In genomic region chr3:59256233-59256632, GRCh38 we compare ENCODE assay signal across 22 cellular contexts.
DNase-seq lines count a peak whose midpoint lies in the region; ATAC-seq and TF ChIP-seq lines count a peak whose summit lies in the region.
"Had no signal": no experiment of that assay in that cellular context is flagged by ENCODE, and none has a peak within 500 bp of the region (broad histone marks: within the 10 kb centered on the region; RNA-seq: fewer than 3 reads in every experiment).

No MANE protein-coding gene starts in this region.

- no peaks in the 10 kb centered on the region for H3K36me3 ChIP-seq in HEK293 (ENCODE audit: control insufficient read depth in 2 of 2, insufficient read depth in 1 of 2, low read length in 2 of 2)
- H3K36me3 ChIP-seq: BE2C, MG63, Peyer's patch, SJSA1 had no signal

- H3K27ac ChIP-seq in HEK293 (ENCODE audit: extremely low read depth, low read depth, low read length): no peak overlapping the region
- H3K27ac ChIP-seq: Peyer's patch, SJSA1 had no signal

- CTCF ChIA-PET in HEK293 (lab: Yijun Ruan, JAX): no interaction called here

- DNase-seq in AG10803 (ENCODE audit: low read depth) (peak; percentile 32), NCI-H2227 (lab: John Stamatoyannopoulos, UW; ENCODE audit: unreplicated experiment) (peak; percentile 3), fibroblast of peridontal ligament (ENCODE audit: extremely low read depth) (peak; percentile 26), NCI-H2107 (lab: John Stamatoyannopoulos, UW) (no peak), ureter (ENCODE audit: low spot score) (no peak)
- no peak for DNase-seq in activated naive CD4-positive, alpha-beta T cell treated with Interleukin-2 at 50 U/mL for 16 hours
- DNase-seq: BE2C; CD4-positive, alpha-beta T cell; COR-L47; GDM1; HFFc6; Kasumi-1; MG63; NCI-H1092 treated with DMSO at 0.1 percent for 48 hours; NCI-H146; NCI-H2081; NCI-H345; NCI-H82; Peyer's patch had no signal

- no peak for ATAC-seq in HG02642 (IDR thresholded peaks at IDR 0.05; ENCODE audit: poor library complexity, unreplicated experiment)

- no peak overlapping the region for H3K4me3 ChIP-seq in AG10803 (ENCODE audit: low read length)
- no peak overlapping the region for H3K4me3 ChIP-seq in HEK293 (ENCODE audit: low read depth, low read length)
- H3K4me3 ChIP-seq: MG63, Peyer's patch, SJSA1 had no signal

- POLR2A ChIA-PET in HEK293 (lab: Yijun Ruan, JAX): no interaction called here

- TF ChIP-seq CTCF in AG10803 (conservative IDR thresholded peaks at IDR 0.05; ENCODE audit: low read length) (no peak), HEK293 (tag by site-specific recombination; IDR thresholded peaks at IDR 0.05) (no peak)

- no peaks in the 10 kb centered on the region for H3K4me1 ChIP-seq in HEK293 (ENCODE audit: control insufficient read depth, insufficient read depth, low read length)
- H3K4me1 ChIP-seq: BE2C, Peyer's patch had no signal

- no peaks in the 10 kb centered on the region for H3K9me3 ChIP-seq in HEK293 (ENCODE audit: control insufficient read depth, insufficient read depth, low read depth, low read length)
- H3K9me3 ChIP-seq: BE2C, MG63, Peyer's patch had no signal

TF ChIP-seq in HEK293, 187 proteins besides CTCF, POLR2A, EP300 and RAD21:
- TF ChIP-seq ZIC2 (tag by site-specific recombination; IDR thresholded peaks at IDR 0.05) (no peak), ZNF561 (tag by site-specific recombination; IDR thresholded peaks at IDR 0.05; ENCODE audit: borderline replicate concordance) (no peak), ZNF391 (tag by site-specific recombination; IDR thresholded peaks at IDR 0.05; ENCODE audit: borderline replicate concordance, low read depth) (no peak), ZNF510 (tag by site-specific recombination; IDR thresholded peaks at IDR 0.05; ENCODE audit: insufficient replicate concordance) (no peak), ZNF660 (tag by site-specific recombination; IDR thresholded peaks at IDR 0.05) (no peak), YY2 (tag by site-specific recombination; IDR thresholded peaks at IDR 0.05) (no peak), SCRT2 (tag by site-specific recombination; IDR thresholded peaks at IDR 0.05) (peak; percentile 25; the same call in 1 of the 2 replicates), ZNF133 (tag by site-specific recombination; IDR thresholded peaks at IDR 0.05) (peak; percentile 48; the same call in 1 of the 2 replicates), ZNF664 (tag by site-specific recombination; IDR thresholded peaks at IDR 0.05) (no peak), ZNF571 (tag by site-specific recombination; IDR thresholded peaks at IDR 0.05) (no peak), SP2 (tag by site-specific recombination; IDR thresholded peaks at IDR 0.05) (no peak), ATF2 (tag by site-specific recombination; IDR thresholded peaks at IDR 0.05; ENCODE audit: low read depth) (no peak), ZBTB17 (tag by site-specific recombination; IDR thresholded peaks at IDR 0.05) (no peak), ZNF639 (tag by site-specific recombination; IDR thresholded peaks at IDR 0.05) (no peak), ZNF155 (tag by site-specific recombination; IDR thresholded peaks at IDR 0.05) (no peak), GLIS2 (tag by site-specific recombination; IDR thresholded peaks at IDR 0.05) (no peak)
- TF ChIP-seq, protein P1, sequence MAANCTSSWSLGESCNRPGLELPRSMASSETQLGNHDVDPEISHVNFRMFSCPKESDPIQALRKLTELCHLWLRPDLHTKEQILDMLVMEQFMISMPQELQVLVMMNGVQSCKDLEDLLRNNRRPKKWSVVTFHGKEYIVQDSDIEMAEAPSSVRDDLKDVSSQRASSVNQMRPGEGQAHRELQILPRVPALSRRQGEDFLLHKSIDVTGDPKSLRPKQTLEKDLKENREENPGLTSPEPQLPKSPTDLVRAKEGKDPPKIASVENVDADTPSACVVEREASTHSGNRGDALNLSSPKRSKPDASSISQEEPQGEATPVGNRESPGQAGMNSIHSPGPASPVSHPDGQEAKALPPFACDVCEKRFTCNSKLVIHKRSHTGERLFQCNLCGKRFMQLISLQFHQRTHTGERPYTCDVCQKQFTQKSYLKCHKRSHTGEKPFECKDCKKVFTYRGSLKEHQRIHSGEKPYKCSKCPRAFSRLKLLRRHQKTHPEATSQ (tag by site-specific recombination; IDR thresholded peaks at IDR 0.05): no peak

Comparison
In these comparisons a context has a peak if more than half of its experiments do, and no peak if none do; other contexts are left out.
1. DNase-seq: peak in AG10803 (single experiment), NCI-H2227 (single experiment) and fibroblast of peridontal ligament (single experiment); none in activated naive CD4-positive, alpha-beta T cell treated with Interleukin-2 at 50 U/mL for 16 hours (single experiment), NCI-H2107 (single experiment) and ureter (single experiment).